In the genomic region with DNA sequence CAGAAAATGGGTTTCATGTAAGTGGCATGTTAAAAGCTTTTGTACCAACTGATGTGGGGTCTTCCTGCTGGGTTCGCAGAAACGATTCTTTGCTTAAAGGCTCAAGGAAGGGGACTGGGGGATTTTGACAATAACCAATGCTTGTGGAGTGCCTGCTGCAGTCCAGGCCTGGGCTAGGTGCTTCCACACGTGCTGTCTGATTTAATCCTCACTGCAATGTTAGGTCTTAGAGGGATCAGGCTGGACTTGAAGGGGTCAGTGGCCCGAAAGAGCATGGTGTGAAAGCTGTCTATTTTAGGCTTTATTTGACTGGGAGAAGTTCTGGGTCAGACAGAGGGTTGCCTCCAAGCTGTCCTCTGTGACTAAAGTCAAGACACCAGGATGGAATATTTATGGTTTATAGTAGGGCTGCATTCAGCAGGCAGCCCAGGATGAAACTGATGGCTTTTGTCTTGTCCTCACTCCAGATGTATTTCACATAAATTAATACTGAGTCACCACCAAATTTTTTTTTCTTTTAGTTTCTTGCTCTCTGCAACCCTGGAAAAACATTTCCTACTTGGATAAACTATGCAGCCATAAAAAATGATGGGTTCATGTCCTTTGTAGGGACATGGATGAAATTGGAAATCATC, we compare ENCODE assay signal across 28 cellular contexts.
DNase-seq lines count a peak whose midpoint lies in the region; FAIRE-seq and TF ChIP-seq lines count a peak whose summit lies in the region.
"Had no signal": no experiment of that assay in that cellular context is flagged by ENCODE, and none has a peak within 500 bp of the region (broad histone marks: within the 10 kb centered on the region; RNA-seq: fewer than 3 reads in every experiment).

No MANE protein-coding gene starts in this region.

- H3K36me3 Mint-ChIP-seq in activated T-helper 2 cell treated with anti-CD3 and anti-CD28 coated beads, Interferon-gamma antibody, Interleukin-2, Interleukin-4, amounts not matched to agents 10 μg/mL and 5 μg/mL and 100 μg/mL, durations not matched to agents 14 hours and 24 hours and 36 hours (ENCODE audit: low read depth): no peaks in the 10 kb centered on the region
- H3K36me3 Mint-ChIP-seq: activated naive CD4-positive, alpha-beta T cell treated with anti-CD3 and anti-CD28 coated beads, Interleukin-2, amount 10 ng/mL, durations not matched to agents 7 days and 5 days; T-cell had no signal

- H3K27me3 Mint-ChIP-seq in activated T-helper 2 cell treated with anti-CD3 and anti-CD28 coated beads, Interferon-gamma antibody, Interleukin-2, Interleukin-4, amounts not matched to agents 10 μg/mL and 5 μg/mL and 100 μg/mL, durations not matched to agents 14 hours and 24 hours and 36 hours (ENCODE audit: low read depth): peaks cover 9% of the 10 kb centered on the region

- no peak for TF ChIP-seq CTCF in fibroblast of villous mesenchyme (IDR thresholded peaks at IDR 0.05; ENCODE audit: insufficient read depth, low read depth, low read length)

- intact Hi-C loops in activated T-helper 2 cell treated with anti-CD3 and anti-CD28 coated beads, Interferon-gamma antibody, Interleukin-2, Interleukin-4, amounts not matched to agents 10 μg/mL and 5 μg/mL and 100 μg/mL, durations not matched to agents 14 hours and 24 hours and 36 hours (cut with micrococcal nuclease): no loop called here

- H3K27ac Mint-ChIP-seq in activated T-helper 2 cell treated with anti-CD3 and anti-CD28 coated beads, Interferon-gamma antibody, Interleukin-2, Interleukin-4, amounts not matched to agents 10 μg/mL and 5 μg/mL and 100 μg/mL, durations not matched to agents 14 hours and 24 hours and 36 hours: no peak overlapping the region
- H3K27ac Mint-ChIP-seq: activated CD4-positive, alpha-beta T cell treated with anti-CD3 and anti-CD28 coated beads for 36 hours; activated naive CD4-positive, alpha-beta T cell treated with anti-CD3 and anti-CD28 coated beads, Interleukin-2, amount 10 ng/mL, durations not matched to agents 7 days and 5 days; dendritic cell treated with granulocyte-macrophage colony-stimulating factor and Interleukin-4, amounts not matched to agents 40 ng/mL and 50 ng/mL, for 4 days; T-cell had no signal

- H3K9me3 Mint-ChIP-seq in activated T-helper 2 cell treated with anti-CD3 and anti-CD28 coated beads, Interferon-gamma antibody, Interleukin-2, Interleukin-4, amounts not matched to agents 10 μg/mL and 5 μg/mL and 100 μg/mL, durations not matched to agents 14 hours and 24 hours and 36 hours: peaks cover 7% of the 10 kb centered on the region
- H3K9me3 Mint-ChIP-seq: neural crest cell had no signal

- peak; percentile 78 for FAIRE-seq in urothelium cell line (lab: Jason Lieb, UNC)
- FAIRE-seq: islet of Langerhans, small intestine had no signal

- H3K4me3 ChIP-seq in fibroblast of villous mesenchyme (ENCODE audit: low read depth, low read length): no peak overlapping the region
- H3K4me3 ChIP-seq: prostate gland had no signal

- H3K4me1 Mint-ChIP-seq in activated T-helper 2 cell treated with anti-CD3 and anti-CD28 coated beads, Interferon-gamma antibody, Interleukin-2, Interleukin-4, amounts not matched to agents 10 μg/mL and 5 μg/mL and 100 μg/mL, durations not matched to agents 14 hours and 24 hours and 36 hours (ENCODE audit: low read depth): no peaks in the 10 kb centered on the region
- H3K4me1 Mint-ChIP-seq: activated CD4-positive, alpha-beta T cell treated with anti-CD3 and anti-CD28 coated beads for 36 hours; activated naive CD4-positive, alpha-beta T cell treated with anti-CD3 and anti-CD28 coated beads, Interleukin-2, amount 10 ng/mL, durations not matched to agents 7 days and 5 days; T-cell had no signal

- H3K4me3 Mint-ChIP-seq in activated T-helper 2 cell treated with anti-CD3 and anti-CD28 coated beads, Interferon-gamma antibody, Interleukin-2, Interleukin-4, amounts not matched to agents 10 μg/mL and 5 μg/mL and 100 μg/mL, durations not matched to agents 14 hours and 24 hours and 36 hours (ENCODE audit: low read depth): no peak overlapping the region
- H3K4me3 Mint-ChIP-seq: activated CD4-positive, alpha-beta T cell treated with anti-CD3 and anti-CD28 coated beads for 36 hours; activated naive CD4-positive, alpha-beta T cell treated with anti-CD3 and anti-CD28 coated beads, Interleukin-2, amount 10 ng/mL, durations not matched to agents 7 days and 5 days; dendritic cell treated with granulocyte-macrophage colony-stimulating factor and Interleukin-4, amounts not matched to agents 40 ng/mL and 50 ng/mL, for 4 days; neural crest cell; T-cell had no signal

- DNase-seq in GM04504 (ENCODE audit: low read depth) (peak; percentile 45), NCI-H82 treated with DMSO at 0.1 percent for 48 hours (lab: John Stamatoyannopoulos, UW; ENCODE audit: unreplicated experiment) (peak; percentile 27), fibroblast of villous mesenchyme (ENCODE audit: low read depth) (peak; percentile 48), urothelium cell line (ENCODE audit: low spot score) (peak; percentile 59), NOMO-1 treated with dmso at 0.1 percent for 144 hours (lab: John Stamatoyannopoulos, UW; ENCODE audit: unreplicated experiment) (no peak), NCI-H69 (lab: John Stamatoyannopoulos, UW) (no peak)
- no peak for DNase-seq in activated T-helper 2 cell treated with anti-CD3 and anti-CD28 coated beads, Interferon-gamma antibody, Interleukin-2, Interleukin-4, amounts not matched to agents 10 μg/mL and 5 μg/mL and 100 μg/mL, durations not matched to agents 14 hours and 24 hours and 36 hours (ENCODE audit: low spot score)
- DNase-seq: activated CD4-positive, alpha-beta T cell treated with anti-CD3 and anti-CD28 coated beads for 36 hours; activated CD8-positive, alpha-beta memory T cell treated with anti-CD3 and anti-CD28 coated beads for 24 hours; activated naive CD4-positive, alpha-beta T cell treated with anti-CD3 and anti-CD28 coated beads, Interleukin-2, amount 10 ng/mL, durations not matched to agents 7 days and 5 days; activated T-cell treated with anti-CD3 and anti-CD28 coated beads, Interleukin-2, amount 50 U/mL, for 48 hours; anterior cingulate cortex; BE2C; COR-L47; DND-41; foreskin melanocyte; hippocampal formation; NCI-H1436 treated with DMSO at 0.1 percent for 48 hours; NCI-H526 treated with DMSO at 0.1 percent for 48 hours; SHP77 treated with DMSO at 0.1 percent for 48 hours; small intestine; stimulated activated CD4-positive, alpha-beta T cell treated with anti-CD3 and anti-CD28 coated beads, Interleukin-4, amount 100 ng/mL, for 1 hour; stimulated activated naive CD4-positive, alpha-beta T cell treated with Interleukin-2 at 50 U/mL for 16 hours; T-cell had no signal

Comparison
In these comparisons a context has a peak if more than half of its experiments do, and no peak if none do; other contexts are left out.
1. DNase-seq: peak in GM04504 (single experiment), NCI-H82 treated with DMSO at 0.1 percent for 48 hours (single experiment), fibroblast of villous mesenchyme (single experiment) and urothelium cell line (single experiment); none in activated T-helper 2 cell treated with anti-CD3 and anti-CD28 coated beads, Interferon-gamma antibody, Interleukin-2, Interleukin-4, amounts not matched to agents 10 μg/mL and 5 μg/mL and 100 μg/mL, durations not matched to agents 14 hours and 24 hours and 36 hours (single experiment), NOMO-1 treated with dmso at 0.1 percent for 144 hours (single experiment) and NCI-H69 (single experiment).